ENCODE assay signal across 2 cellular contexts in genomic region chr16:26742040-26742439, GRCh38.
"Had no signal": no experiment of that assay in that cellular context is flagged by ENCODE, and none has a peak within 500 bp of the region (broad histone marks: within the 10 kb centered on the region; RNA-seq: fewer than 3 reads in every experiment).

No MANE protein-coding gene starts in this region.

- ATAC-seq: GM12878 had no signal

- DNase-seq: GF-D8 had no signal

- H3K4me3 ChIP-seq: GM12878 had no signal
